ENCODE assay signal across 21 cellular contexts in the genomic region with DNA sequence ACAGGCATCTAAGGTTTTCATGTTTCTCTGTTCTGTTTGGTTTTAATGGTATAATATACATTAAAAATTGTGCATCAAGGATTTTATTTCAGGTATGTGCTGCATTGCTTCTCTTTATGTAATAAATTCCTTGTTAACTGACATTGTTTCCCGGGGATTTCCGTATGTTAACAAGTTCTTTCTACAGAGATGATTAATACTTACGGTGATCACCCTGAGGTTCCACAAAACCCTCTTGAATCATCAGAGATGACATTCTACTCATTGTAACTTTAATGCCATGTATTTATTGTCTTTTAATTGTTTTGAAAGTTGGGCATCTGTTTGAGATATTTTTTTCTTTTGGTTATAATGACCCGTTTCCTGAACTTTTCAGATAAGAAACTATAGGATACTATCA. TPM values are rescaled to one million over a fixed set of nuclear protein-coding genes. Genes with fewer than 3 reads are reported as not detected.
A peak's percentile ranks its signal among the peaks of the same experiment; 100 is the strongest.
DNase-seq lines count a peak whose midpoint lies in the region; ATAC-seq and TF ChIP-seq lines count a peak whose summit lies in the region.
"Had no signal": no experiment of that assay in that cellular context is flagged by ENCODE, and none has a peak within 500 bp of the region (broad histone marks: within the 10 kb centered on the region; RNA-seq: fewer than 3 reads in every experiment).

No MANE protein-coding gene starts in this region.

- no peak overlapping the region for H3K4me3 Mint-ChIP-seq in stimulated activated naive CD8-positive, alpha-beta T cell treated with anti-CD3 and anti-CD28 coated beads, Interleukin-15, amount 100 ng/mL, for 72 hours
- no peak overlapping the region for H3K4me3 Mint-ChIP-seq in activated T-helper 2 cell treated with anti-CD3 and anti-CD28 coated beads, Interferon-gamma antibody, Interleukin-2, Interleukin-4, amounts not matched to agents 10 μg/mL and 5 μg/mL and 100 μg/mL, durations not matched to agents 14 hours and 24 hours and 36 hours (ENCODE audit: low read depth)
- H3K4me3 Mint-ChIP-seq: central memory CD8-positive, alpha-beta T cell; H9; naive B cell had no signal

- no peaks in the 10 kb centered on the region for H3K9me3 ChIP-seq in stomach
- H3K9me3 ChIP-seq: esophagus muscularis mucosa, gastroesophageal sphincter, pancreas, right lobe of liver, SK-N-SH had no signal

- no peak for TF ChIP-seq POLR2A in stomach (IDR thresholded peaks at IDR 0.05)

- H3K27me3 Mint-ChIP-seq in stimulated activated naive CD8-positive, alpha-beta T cell treated with anti-CD3 and anti-CD28 coated beads, Interleukin-15, amount 100 ng/mL, for 72 hours, result no peaks in the 10 kb centered on the region
- H3K27me3 Mint-ChIP-seq in activated T-helper 2 cell treated with anti-CD3 and anti-CD28 coated beads, Interferon-gamma antibody, Interleukin-2, Interleukin-4, amounts not matched to agents 10 μg/mL and 5 μg/mL and 100 μg/mL, durations not matched to agents 14 hours and 24 hours and 36 hours (ENCODE audit: low read depth), result no peaks in the 10 kb centered on the region
- H3K27me3 Mint-ChIP-seq: central memory CD8-positive, alpha-beta T cell; naive B cell had no signal

- H3K27me3 ChIP-seq in foreskin keratinocyte (no peaks in the 10 kb centered on the region), stomach (no peaks in the 10 kb centered on the region)
- H3K27me3 ChIP-seq: esophagus muscularis mucosa, gastroesophageal sphincter, pancreas, right lobe of liver had no signal

- no peak for TF ChIP-seq CTCF in foreskin keratinocyte (conservative IDR thresholded peaks at IDR 0.05)
- no peak for TF ChIP-seq CTCF in stomach (IDR thresholded peaks at IDR 0.05)

- no peak for DNase-seq in stimulated activated naive CD8-positive, alpha-beta T cell treated with anti-CD3 and anti-CD28 coated beads, Interleukin-15, Interleukin-2, amounts not matched to agents 100 U/mL and 50 U/mL, for 24 hours
- DNase-seq in stimulated activated naive CD8-positive, alpha-beta T cell treated with anti-CD3 and anti-CD28 coated beads, Interleukin-15, amount 100 ng/mL, for 72 hours, result no peak
- no peak for DNase-seq in activated T-helper 2 cell treated with anti-CD3 and anti-CD28 coated beads, Interferon-gamma antibody, Interleukin-2, Interleukin-4, amounts not matched to agents 10 μg/mL and 5 μg/mL and 100 μg/mL, durations not matched to agents 14 hours and 24 hours and 36 hours (ENCODE audit: low spot score)
- DNase-seq in foreskin keratinocyte, result peak; percentile 54 to 76
- DNase-seq in DMS153 (lab: John Stamatoyannopoulos, UW), result no peak
- no peak for DNase-seq in stomach
- DNase-seq: C1 segment of cervical spinal cord, H9, left cardiac atrium, mesendoderm, naive B cell, NCI-H1417 treated with DMSO at 0.1 percent for 48 hours, NCI-H510A treated with DMSO at 0.1 percent for 48 hours, pancreas, right lobe of liver, SK-N-SH had no signal

- 79 to 92% (median 90%) methylated on average over 4 of the region's 4 CpGs for WGBS in stomach, 5 donors

- intact Hi-C loops in activated T-helper 2 cell treated with anti-CD3 and anti-CD28 coated beads, Interferon-gamma antibody, Interleukin-2, Interleukin-4, amounts not matched to agents 10 μg/mL and 5 μg/mL and 100 μg/mL, durations not matched to agents 14 hours and 24 hours and 36 hours (cut with micrococcal nuclease), result loop anchor here (2.0 kb wide), 1 partner anchor 25 kb away; no protein-coding TSS in a partner anchor
- intact Hi-C loops in stomach (cut with DNase I; ENCODE audit: low total_unique reads), result no loop called here

- TF ChIP-seq EP300 in stomach (IDR thresholded peaks at IDR 0.05), result no peak

- H3K9me3 Mint-ChIP-seq in stimulated activated naive CD8-positive, alpha-beta T cell treated with anti-CD3 and anti-CD28 coated beads, Interleukin-15, amount 100 ng/mL, for 72 hours, result no peaks in the 10 kb centered on the region
- no peaks in the 10 kb centered on the region for H3K9me3 Mint-ChIP-seq in activated T-helper 2 cell treated with anti-CD3 and anti-CD28 coated beads, Interferon-gamma antibody, Interleukin-2, Interleukin-4, amounts not matched to agents 10 μg/mL and 5 μg/mL and 100 μg/mL, durations not matched to agents 14 hours and 24 hours and 36 hours
- H3K9me3 Mint-ChIP-seq: central memory CD8-positive, alpha-beta T cell; H9; naive B cell had no signal

- H3K4me3 ChIP-seq in stomach, result no peak overlapping the region
- H3K4me3 ChIP-seq: esophagus muscularis mucosa, gastroesophageal sphincter, pancreas, right lobe of liver had no signal

- peaks cover 62% of the 10 kb centered on the region for H3K4me1 ChIP-seq in foreskin keratinocyte
- H3K4me1 ChIP-seq in stomach, result peaks cover 19 to 83% (median 44%) of the 10 kb centered on the region in 4 donors
- H3K4me1 ChIP-seq: right lobe of liver had no signal

- H3K36me3 ChIP-seq in stomach, result peaks cover 0 to 2% (median 0%) of the 10 kb centered on the region in 4 donors
- H3K36me3 ChIP-seq: esophagus muscularis mucosa, pancreas, right lobe of liver had no signal

- ATAC-seq in stimulated activated naive CD8-positive, alpha-beta T cell treated with anti-CD3 and anti-CD28 coated beads, Interleukin-15, Interleukin-2, amounts not matched to agents 100 U/mL and 50 U/mL, for 24 hours, result peak; percentile 67
- ATAC-seq in stimulated activated naive CD8-positive, alpha-beta T cell treated with anti-CD3 and anti-CD28 coated beads, Interleukin-15, amount 100 ng/mL, for 72 hours, result no peak
- ATAC-seq in foreskin keratinocyte (peak; percentile 43), SK-N-SH treated with all-trans-retinoic acid at 6 μM for 48 hours (no peak)
- ATAC-seq: gastroesophageal sphincter, left cardiac atrium, pancreas, right lobe of liver had no signal

- H3K36me3 Mint-ChIP-seq in activated T-helper 2 cell treated with anti-CD3 and anti-CD28 coated beads, Interferon-gamma antibody, Interleukin-2, Interleukin-4, amounts not matched to agents 10 μg/mL and 5 μg/mL and 100 μg/mL, durations not matched to agents 14 hours and 24 hours and 36 hours (ENCODE audit: low read depth), result peaks cover 8% of the 10 kb centered on the region
- H3K36me3 Mint-ChIP-seq: naive B cell had no signal

- H3K27ac Mint-ChIP-seq in stimulated activated naive CD8-positive, alpha-beta T cell treated with anti-CD3 and anti-CD28 coated beads, Interleukin-15, amount 100 ng/mL, for 72 hours, result no peak overlapping the region
- H3K27ac Mint-ChIP-seq in activated T-helper 2 cell treated with anti-CD3 and anti-CD28 coated beads, Interferon-gamma antibody, Interleukin-2, Interleukin-4, amounts not matched to agents 10 μg/mL and 5 μg/mL and 100 μg/mL, durations not matched to agents 14 hours and 24 hours and 36 hours, result peak overlapping the region; percentile 46
- H3K27ac Mint-ChIP-seq: H9, naive B cell had no signal

- peaks cover 8% of the 10 kb centered on the region for H3K4me1 Mint-ChIP-seq in stimulated activated naive CD8-positive, alpha-beta T cell treated with anti-CD3 and anti-CD28 coated beads, Interleukin-15, amount 100 ng/mL, for 72 hours
- H3K4me1 Mint-ChIP-seq in activated T-helper 2 cell treated with anti-CD3 and anti-CD28 coated beads, Interferon-gamma antibody, Interleukin-2, Interleukin-4, amounts not matched to agents 10 μg/mL and 5 μg/mL and 100 μg/mL, durations not matched to agents 14 hours and 24 hours and 36 hours (ENCODE audit: low read depth), result peaks cover 35% of the 10 kb centered on the region
- H3K4me1 Mint-ChIP-seq: naive B cell had no signal

- H3K27ac ChIP-seq in foreskin keratinocyte (peak overlapping the region; percentile 43), stomach (no peak overlapping the region)
- H3K27ac ChIP-seq: esophagus muscularis mucosa, gastroesophageal sphincter, pancreas, right lobe of liver, VCaP had no signal

TF ChIP-seq in SK-N-SH treated with all-trans-retinoic acid at 6 μM for 48 hours, 23 proteins besides CTCF, POLR2A, EP300 and RAD21 (continues in another document):
- TF ChIP-seq ESRRG (CRISPR knock-in tag; IDR thresholded peaks at IDR 0.05), result no peak
- no peak for TF ChIP-seq SNAI2 (CRISPR knock-in tag; IDR thresholded peaks at IDR 0.05)
- TF ChIP-seq TOX (CRISPR knock-in tag; IDR thresholded peaks at IDR 0.05; ENCODE audit: borderline replicate concordance), result no peak
- TF ChIP-seq ZNF565 (CRISPR knock-in tag; conservative IDR thresholded peaks at IDR 0.05; ENCODE audit: low read depth), result no peak
- TF ChIP-seq, protein P1, sequence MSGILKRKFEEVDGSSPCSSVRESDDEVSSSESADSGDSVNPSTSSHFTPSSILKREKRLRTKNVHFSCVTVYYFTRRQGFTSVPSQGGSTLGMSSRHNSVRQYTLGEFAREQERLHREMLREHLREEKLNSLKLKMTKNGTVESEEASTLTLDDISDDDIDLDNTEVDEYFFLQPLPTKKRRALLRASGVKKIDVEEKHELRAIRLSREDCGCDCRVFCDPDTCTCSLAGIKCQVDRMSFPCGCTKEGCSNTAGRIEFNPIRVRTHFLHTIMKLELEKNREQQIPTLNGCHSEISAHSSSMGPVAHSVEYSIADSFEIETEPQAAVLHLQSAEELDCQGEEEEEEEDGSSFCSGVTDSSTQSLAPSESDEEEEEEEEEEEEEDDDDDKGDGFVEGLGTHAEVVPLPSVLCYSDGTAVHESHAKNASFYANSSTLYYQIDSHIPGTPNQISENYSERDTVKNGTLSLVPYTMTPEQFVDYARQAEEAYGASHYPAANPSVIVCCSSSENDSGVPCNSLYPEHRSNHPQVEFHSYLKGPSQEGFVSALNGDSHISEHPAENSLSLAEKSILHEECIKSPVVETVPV (CRISPR knock-in tag; IDR thresholded peaks at IDR 0.05), result no peak
- TF ChIP-seq, protein P2, sequence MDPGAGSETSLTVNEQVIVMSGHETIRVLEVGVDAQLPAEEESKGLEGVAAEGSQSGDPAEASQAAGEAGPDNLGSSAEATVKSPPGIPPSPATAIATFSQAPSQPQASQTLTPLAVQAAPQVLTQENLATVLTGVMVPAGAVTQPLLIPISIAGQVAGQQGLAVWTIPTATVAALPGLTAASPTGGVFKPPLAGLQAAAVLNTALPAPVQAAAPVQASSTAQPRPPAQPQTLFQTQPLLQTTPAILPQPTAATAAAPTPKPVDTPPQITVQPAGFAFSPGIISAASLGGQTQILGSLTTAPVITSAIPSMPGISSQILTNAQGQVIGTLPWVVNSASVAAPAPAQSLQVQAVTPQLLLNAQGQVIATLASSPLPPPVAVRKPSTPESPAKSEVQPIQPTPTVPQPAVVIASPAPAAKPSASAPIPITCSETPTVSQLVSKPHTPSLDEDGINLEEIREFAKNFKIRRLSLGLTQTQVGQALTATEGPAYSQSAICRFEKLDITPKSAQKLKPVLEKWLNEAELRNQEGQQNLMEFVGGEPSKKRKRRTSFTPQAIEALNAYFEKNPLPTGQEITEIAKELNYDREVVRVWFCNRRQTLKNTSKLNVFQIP (CRISPR knock-in tag; IDR thresholded peaks at IDR 0.05; ENCODE audit: borderline replicate concordance, low read depth), result no peak

RNA-seq across cellular contexts. Expression of a gene that starts 37.5 kb away (rescaled TPM):
- 18.5 TPM in 2 replicates for total RNA-seq in activated T-helper 2 cell treated with anti-CD3 and anti-CD28 coated beads, Interferon-gamma antibody, Interleukin-2, Interleukin-4, amounts not matched to agents 10 μg/mL and 5 μg/mL and 100 μg/mL, durations not matched to agents 14 hours and 24 hours and 36 hours
- 25.9 and 26.9 TPM in 2 replicates for total RNA-seq in foreskin keratinocyte
- polyA plus RNA-seq in foreskin keratinocyte, result 18.2 and 18.8 TPM in 2 replicates
- total RNA-seq in stomach, result 100 to 1,000 TPM in 1 of 5 donors, 10 to 100 TPM in 4; 36.1 to 117 (median 51.9) TPM
- 10 to 100 TPM; 18.1 to 27.2 (median 22.0) TPM for polyA plus RNA-seq in stomach

Comparison
In these comparisons a context has a peak if more than half of its experiments do, and no peak if none do; other contexts are left out.
1. ATAC-seq: peak in stimulated activated naive CD8-positive, alpha-beta T cell treated with anti-CD3 and anti-CD28 coated beads, Interleukin-15, Interleukin-2, amounts not matched to agents 100 U/mL and 50 U/mL, for 24 hours (single experiment) and foreskin keratinocyte (single experiment); none in stimulated activated naive CD8-positive, alpha-beta T cell treated with anti-CD3 and anti-CD28 coated beads, Interleukin-15, amount 100 ng/mL, for 72 hours (single experiment) and SK-N-SH treated with all-trans-retinoic acid at 6 μM for 48 hours (single experiment).
2. DNase-seq: peak in foreskin keratinocyte (2 of 2); none in stimulated activated naive CD8-positive, alpha-beta T cell treated with anti-CD3 and anti-CD28 coated beads, Interleukin-15, Interleukin-2, amounts not matched to agents 100 U/mL and 50 U/mL, for 24 hours (single experiment), stimulated activated naive CD8-positive, alpha-beta T cell treated with anti-CD3 and anti-CD28 coated beads, Interleukin-15, amount 100 ng/mL, for 72 hours (0 of 2), activated T-helper 2 cell treated with anti-CD3 and anti-CD28 coated beads, Interferon-gamma antibody, Interleukin-2, Interleukin-4, amounts not matched to agents 10 μg/mL and 5 μg/mL and 100 μg/mL, durations not matched to agents 14 hours and 24 hours and 36 hours (single experiment), DMS153 (single experiment) and stomach (single experiment).